ENCODE assay signal across 15 cellular contexts in genomic region chr7:121279822-121280221, GRCh38. TPM values are rescaled to one million over a fixed set of nuclear protein-coding genes. Genes with fewer than 3 reads are reported as not detected.
"Had no signal": no experiment of that assay in that cellular context is flagged by ENCODE, and none has a peak within 500 bp of the region (broad histone marks: within the 10 kb centered on the region; RNA-seq: fewer than 3 reads in every experiment).

No MANE protein-coding gene starts in this region.

- H3K4me1 ChIP-seq: left ventricle myocardium inferior had no signal

- H3K4me3 Mint-ChIP-seq: activated CD8-positive, alpha-beta memory T cell treated with anti-CD3 and anti-CD28 coated beads, Interleukin-2, amount 10 ng/mL, durations not matched to agents 7 days and 5 days; brain had no signal

- H3K9ac ChIP-seq: SK-N-SH had no signal

- H3K4me2 ChIP-seq: SK-N-SH had no signal

- H3K27me3 ChIP-seq: esophagus muscularis mucosa, heart left ventricle had no signal

- H3K27ac ChIP-seq: esophagus muscularis mucosa, heart left ventricle, left ventricle myocardium inferior had no signal

- H3K27ac Mint-ChIP-seq: activated CD8-positive, alpha-beta memory T cell treated with anti-CD3 and anti-CD28 coated beads, Interleukin-2, amount 10 ng/mL, durations not matched to agents 7 days and 5 days; brain had no signal

- H3K27me3 Mint-ChIP-seq: brain had no signal

- ATAC-seq: heart left ventricle had no signal

- H3K4me3 ChIP-seq: esophagus muscularis mucosa, heart left ventricle, left ventricle myocardium inferior, skin epidermis had no signal

- H3K36me3 Mint-ChIP-seq: brain had no signal

- H3K9me2 ChIP-seq: SK-N-SH had no signal

- DNase-seq: activated CD4-positive, alpha-beta T cell treated with anti-CD3 and anti-CD28 coated beads, Interleukin-2, amount 50 U/mL, for 4 hours; activated CD4-positive, CD25-positive, alpha-beta regulatory T cell; activated CD8-positive, alpha-beta memory T cell treated with anti-CD3 and anti-CD28 coated beads, Interleukin-2, amount 10 ng/mL, durations not matched to agents 7 days and 5 days; foreskin melanocyte; heart left ventricle; left ventricle myocardium inferior; SK-N-SH; substantia nigra; trophoblast cell had no signal

- H3K9me3 ChIP-seq: SK-N-SH had no signal

- FAIRE-seq: keratinocyte, TTC549 had no signal

RNA-seq across cellular contexts. Expression of gene WNT16, which starts 49.0 kb away (rescaled TPM):
- total RNA-seq: activated CD8-positive, alpha-beta memory T cell treated with anti-CD3 and anti-CD28 coated beads, Interleukin-2, amount 10 ng/mL, durations not matched to agents 7 days and 5 days; left ventricle myocardium inferior; T-helper 1 cell treated with Interleukin-12 subunit alpha and Interleukin-12 subunit beta and Interleukin-4 antibody, amounts not matched to agents 30 ng/mL and 1 ng/mL, for 36 hours had no signal
- polyA plus RNA-seq: heart left ventricle, keratinocyte had no signal
